Comparison of ENCODE assay signal across 8 cellular contexts in genomic region chr1:3724416-3725030, GRCh38. TPM values are rescaled to one million over a fixed set of nuclear protein-coding genes. Genes with fewer than 3 reads are reported as not detected.
A peak's percentile ranks its signal among the peaks of the same experiment; 100 is the strongest.
DNase-seq lines count a peak whose midpoint lies in the region; ATAC-seq and TF ChIP-seq lines count a peak whose summit lies in the region.
"Not testable (repeated sequence)": the region's sequence is repeated elsewhere in the genome, so short reads cannot be mapped to it uniquely, and the experiment has no call there.

No MANE protein-coding gene starts in this region.

- not testable (repeated sequence) for H3K27ac Mint-ChIP-seq in Caco-2 (ENCODE audit: unreplicated experiment)

- H3K4me3 ChIP-seq in Caco-2 (ENCODE audit: low read depth, low read length), result not testable (repeated sequence)

- H3K36me3 Mint-ChIP-seq in Caco-2 (ENCODE audit: insufficient read depth, unreplicated experiment), result not testable (repeated sequence)

- not testable (repeated sequence) for H3K27me3 ChIP-seq in Caco-2 (replicated peaks; ENCODE audit: control insufficient read depth, insufficient read depth, low read length)

- TF ChIP-seq CTCF in Caco-2 (IDR thresholded peaks at IDR 0.05; ENCODE audit: insufficient read depth in 1 of 2, low read depth in 1 of 2, low read length in 1 of 2, severe bottlenecking in 1 of 2, unreplicated experiment in 1 of 2), result peak; percentile 74 to 88

- H3K36me3 ChIP-seq in Caco-2 (ENCODE audit: control insufficient read depth, insufficient read depth, low read length), result not testable (repeated sequence)

- DNase-seq in Caco-2 (peak; percentile 62 to 80), HS-27A (ENCODE audit: low read depth) (peak; percentile 26), NCI-H82 treated with DMSO at 0.1 percent for 48 hours (lab: John Stamatoyannopoulos, UW; ENCODE audit: unreplicated experiment) (peak; percentile 50), astrocyte of the hippocampus (ENCODE audit: low read depth, low spot score) (peak; percentile 80), Right ventricle myocardium inferior (ENCODE audit: missing footprints) (peak; percentile 84), occipital lobe (lab: John Stamatoyannopoulos, UW) (peak; percentile 37)
- DNase-seq in activated CD4-positive, CD25-positive, alpha-beta regulatory T cell treated with anti-CD3 and anti-CD28 coated beads, Interleukin-2, amount 50 U/mL, for 72 hours, result peak; percentile 83
- peak; percentile 29 to 54 for DNase-seq in stimulated activated CD8-positive, alpha-beta memory T cell treated with anti-CD3 and anti-CD28 coated beads, Interleukin-7, amount 100 ng/mL, for 48 hours (ENCODE audit: extremely low read depth in 1 of 2, low read depth in 1 of 2)

- H3K27me3 Mint-ChIP-seq in Caco-2 (ENCODE audit: insufficient read depth, unreplicated experiment), result not testable (repeated sequence)

- ATAC-seq in Right ventricle myocardium inferior, result not testable (repeated sequence)

- CTCF ChIA-PET in Caco-2 (lab: Charles Lee), result interaction anchor here (0.5 to 1.1 kb wide), 9 partner anchors 9 to 823 kb away, joined by 3 to 8 read pairs (median 4); partner anchors contain the start of gene TPRG1L

- not testable (repeated sequence) for H3K4me1 Mint-ChIP-seq in Caco-2 (ENCODE audit: low read depth, unreplicated experiment)

- not testable (repeated sequence) for H3K9me3 Mint-ChIP-seq in Caco-2 (ENCODE audit: unreplicated experiment)

- BruUV-seq in Caco-2 (replicated peaks; lab: Mats Ljungman, UMichigan), result not testable (repeated sequence)

- H3K9me3 ChIP-seq in Caco-2, result not testable (repeated sequence)

- H3K4me3 Mint-ChIP-seq in Caco-2 (ENCODE audit: unreplicated experiment), result not testable (repeated sequence)

- not testable (repeated sequence) for H3K4me1 ChIP-seq in Caco-2

- POLR2A ChIA-PET in Caco-2 (lab: Charles Lee), result not testable (repeated sequence)

- intact Hi-C loops in Caco-2 (cut with micrococcal nuclease; ENCODE audit: unreplicated experiment) (loop anchor here (2.0 to 5.0 kb wide), 3 partner anchors 30 to 102 kb away; partner anchors contain the start of gene SMIM1), Right ventricle myocardium inferior (cut with DNase I) (loop anchor here (2.0 to 5.0 kb wide), 3 partner anchors 30 to 232 kb away; no protein-coding TSS in a partner anchor)

RNA-seq across cellular contexts. Expression of gene CCDC27, which starts 27.7 kb away (rescaled TPM):
- not detected in 2 replicates for total RNA-seq in Caco-2 (2022)
- not detected for total RNA-seq in Right ventricle myocardium inferior
- total RNA-seq in occipital lobe, result not detected

RNA-seq across cellular contexts. Expression of gene SMIM1, which starts 48.0 kb away (rescaled TPM):
- total RNA-seq in Caco-2 (2022) (7.1 and 9.4 TPM in 2 replicates), Right ventricle myocardium inferior (13.0 TPM), occipital lobe (2.0 TPM)

Comparison
In these comparisons a context has a peak if more than half of its experiments do, and no peak if none do; other contexts are left out.
1. DNase-seq: peak in every context shown above with its lines; median percentile 84 in Right ventricle myocardium inferior; 83 in activated CD4-positive, CD25-positive, alpha-beta regulatory T cell treated with anti-CD3 and anti-CD28 coated beads, Interleukin-2, amount 50 U/mL, for 72 hours; 80 in astrocyte of the hippocampus; 71 in Caco-2; 50 in NCI-H82 treated with DMSO at 0.1 percent for 48 hours; 42 in stimulated activated CD8-positive, alpha-beta memory T cell treated with anti-CD3 and anti-CD28 coated beads, Interleukin-7, amount 100 ng/mL, for 48 hours; 37 in occipital lobe; 26 in HS-27A.